Comparison of ENCODE assay signal across 8 cellular contexts in the genomic region with DNA sequence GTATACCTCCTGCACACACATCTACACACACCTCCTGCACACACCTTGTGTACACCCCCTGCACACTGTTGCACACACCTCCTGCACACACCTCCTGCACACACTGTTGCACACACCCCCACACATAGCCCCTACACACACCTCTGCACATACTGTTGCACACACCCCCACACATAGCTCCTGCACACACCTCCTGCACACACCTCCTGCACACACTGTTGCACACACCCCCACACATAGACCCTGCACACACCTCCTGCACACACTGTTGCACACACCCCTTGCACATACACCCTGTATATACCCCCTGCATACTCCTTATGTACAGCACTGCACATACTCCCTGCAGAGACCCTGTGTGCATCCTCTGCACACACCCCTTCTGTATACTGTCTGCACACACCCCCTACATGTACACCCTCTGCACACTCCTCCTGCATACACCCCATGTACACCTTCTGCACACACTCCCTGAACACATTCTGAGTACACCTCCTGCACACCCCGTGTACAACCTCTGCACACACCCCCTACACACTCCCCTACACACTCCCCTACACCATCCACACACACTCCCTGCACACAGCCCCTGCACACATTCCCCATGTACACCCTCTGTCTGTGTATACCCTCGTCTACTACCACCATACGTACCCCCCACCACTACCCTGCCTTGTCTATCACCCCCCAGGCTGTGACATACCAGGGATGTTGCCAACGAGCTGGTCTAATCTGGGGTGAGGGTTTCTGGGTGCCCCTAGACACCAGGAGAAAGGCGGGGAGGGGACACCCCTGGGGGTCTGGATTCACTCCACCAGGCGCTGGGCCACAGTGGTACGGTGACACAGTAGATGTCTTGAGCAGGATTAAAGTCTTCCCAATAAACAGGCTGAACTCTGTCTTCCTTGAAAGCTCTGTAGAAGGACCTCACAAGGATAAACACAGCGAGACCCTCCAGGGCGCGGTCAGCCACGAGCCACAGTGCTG. TPM values are rescaled to one million over a fixed set of nuclear protein-coding genes. Genes with fewer than 3 reads are reported as not detected.
DNase-seq lines count a peak whose midpoint lies in the region; ATAC-seq, FAIRE-seq and TF ChIP-seq lines count a peak whose summit lies in the region.

No MANE protein-coding gene starts in this region.

- H3K4me3 ChIP-seq in SK-N-MC (peak overlapping the region; percentile 98), gastrocnemius medialis (peak overlapping the region; percentile 70 to 78 (median 74))

- FAIRE-seq in GM12891 (lab: Jason Lieb, UNC), result peak; percentile 67

- no peak overlapping the region for H3K27ac ChIP-seq in SK-N-MC
- peak overlapping the region; percentile 66 for H3K27ac ChIP-seq in foreskin keratinocyte
- no peak overlapping the region for H3K27ac ChIP-seq in gastrocnemius medialis

- no peaks in the 10 kb centered on the region for H3K9me3 ChIP-seq in SK-N-MC (ENCODE audit: low read depth, low read length)
- no peaks in the 10 kb centered on the region for H3K9me3 ChIP-seq in gastrocnemius medialis

- TF ChIP-seq CTCF in foreskin keratinocyte (conservative IDR thresholded peaks at IDR 0.05) (no peak), gastrocnemius medialis (IDR thresholded peaks at IDR 0.05 in 4 of 5, conservative IDR thresholded peaks at IDR 0.05 in 1 of 5) (no peak)

- peaks cover 6% of the 10 kb centered on the region for H3K4me1 ChIP-seq in foreskin keratinocyte
- H3K4me1 ChIP-seq in gastrocnemius medialis, result peaks cover 6 to 13% of the 10 kb centered on the region in 2 donors

- ATAC-seq in foreskin keratinocyte, result no peak
- no peak for ATAC-seq in gastrocnemius medialis
- no peak for ATAC-seq in GM19397 (IDR thresholded peaks at IDR 0.05; ENCODE audit: unreplicated experiment)

- no peak for DNase-seq in GM12891 (ENCODE audit: insufficient read length, low spot score)
- DNase-seq in SK-N-MC (ENCODE audit: low read depth, low spot score), result no peak
- DNase-seq in foreskin keratinocyte, result no peak
- DNase-seq in gastrocnemius medialis, result no peak
- DNase-seq in 8988T, result no peak
- no peak for DNase-seq in stimulated activated CD4-positive, alpha-beta T cell treated with anti-CD3 and anti-CD28 coated beads, Interleukin-2, amount 100 ng/mL, for 48 hours
- no peak for DNase-seq in HPDE6-E6E7 (ENCODE audit: extremely low spot score)

- intact Hi-C loops in gastrocnemius medialis (cut with DNase I; ENCODE audit: low total_unique reads), result loop anchor here (10.0 kb wide), 1 partner anchor 166 kb away; a partner anchor contains a TSS

- in situ Hi-C loops in gastrocnemius medialis (cut with MboI; ENCODE audit: low sequenced_read_pairs in 4 of 4), result no loop called here

- H3K27me3 ChIP-seq in foreskin keratinocyte (no peaks in the 10 kb centered on the region), gastrocnemius medialis (peaks cover 0 to 2% (median 2%) of the 10 kb centered on the region in 3 donors)

- TF ChIP-seq POLR2A in GM12891 (IDR thresholded peaks at IDR 0.05; ENCODE audit: low read depth, low read length), result no peak
- no peak for TF ChIP-seq POLR2A in gastrocnemius medialis (IDR thresholded peaks at IDR 0.05)

- H3K36me3 ChIP-seq in SK-N-MC (ENCODE audit: insufficient read depth, low read length) (no peaks in the 10 kb centered on the region; the same call in 1 of the 2 replicates), gastrocnemius medialis (no peaks in the 10 kb centered on the region)

- no peak overlapping the region for H3K9ac ChIP-seq in SK-N-MC (ENCODE audit: insufficient read length)

TF ChIP-seq in GM12891, 5 proteins besides CTCF, POLR2A, EP300 and RAD21:
- TF ChIP-seq SPI1 (IDR thresholded peaks at IDR 0.05; ENCODE audit: low read depth, low read length) (no peak), PAX5 (IDR thresholded peaks at IDR 0.05; ENCODE audit: insufficient read depth, low read length, severe bottlenecking) (no peak), TAF1 (IDR thresholded peaks at IDR 0.05; ENCODE audit: low read depth, low read length) (no peak), POU2F2 (IDR thresholded peaks at IDR 0.05; ENCODE audit: low read depth, low read length) (no peak), POLR2AphosphoS5 (IDR thresholded peaks at IDR 0.05; ENCODE audit: low read depth, low read length) (no peak)
TF ChIP-seq in GM12891: peak in this region for 0.

RNA-seq across cellular contexts. Expression of a gene that starts 1.1 kb away (rescaled TPM):
- 5.7 TPM for polyA plus RNA-seq in GM12891 (2012; ENCODE audit: low read depth, missing spikeins)
- total RNA-seq in foreskin keratinocyte (11.2 and 11.5 TPM in 2 replicates), gastrocnemius medialis (under 1 TPM in 3 of 4 donors, not detected in 1; 0.36 to 0.56 (median 0.40) TPM)
- polyA plus RNA-seq in foreskin keratinocyte, result 5.2 and 5.8 TPM in 2 replicates
